Comparison of ENCODE assay signal across 9 cellular contexts in genomic region chr4:27176400-27176799, GRCh38.
DNase-seq lines count a peak whose midpoint lies in the region; ATAC-seq, FAIRE-seq and TF ChIP-seq lines count a peak whose summit lies in the region.
"Had no signal": no experiment of that assay in that cellular context is flagged by ENCODE, and none has a peak within 500 bp of the region (broad histone marks: within the 10 kb centered on the region; RNA-seq: fewer than 3 reads in every experiment).

No MANE protein-coding gene starts in this region.

- H3K9me3 Mint-ChIP-seq in astrocyte (ENCODE audit: unreplicated experiment): no peaks in the 10 kb centered on the region
- no peaks in the 10 kb centered on the region for H3K9me3 Mint-ChIP-seq in activated CD4-positive, alpha-beta memory T cell treated with anti-CD3 and anti-CD28 coated beads for 36 hours
- H3K9me3 Mint-ChIP-seq in CD4-positive, alpha-beta memory T cell: peaks cover 0 to 8% (median 3%) of the 10 kb centered on the region in 8 donors

- no peaks in the 10 kb centered on the region for H3K79me2 ChIP-seq in astrocyte (ENCODE audit: insufficient read depth, low read length)

- no peaks in the 10 kb centered on the region for H4K20me1 ChIP-seq in astrocyte (ENCODE audit: insufficient read depth, low read length)

- peak; percentile 33 for ATAC-seq in left lobe of liver
- no peak for ATAC-seq in GM18867 (IDR thresholded peaks at IDR 0.05; ENCODE audit: unreplicated experiment)
- no peak for ATAC-seq in GM21367 (IDR thresholded peaks at IDR 0.05; ENCODE audit: unreplicated experiment)

- POLR2A ChIA-PET in activated CD4-positive, alpha-beta memory T cell treated with anti-CD3 and anti-CD28 coated beads for 36 hours (lab: Charles Lee): no interaction called here
- POLR2A ChIA-PET in CD4-positive, alpha-beta memory T cell (lab: Charles Lee; ENCODE audit: partially characterized antibody): no interaction called here

- no peak for FAIRE-seq in astrocyte (lab: Jason Lieb, UNC)

- H3K36me3 Mint-ChIP-seq in astrocyte (ENCODE audit: low read depth, unreplicated experiment): no peaks in the 10 kb centered on the region
- H3K36me3 Mint-ChIP-seq in activated CD4-positive, alpha-beta memory T cell treated with anti-CD3 and anti-CD28 coated beads for 36 hours: no peaks in the 10 kb centered on the region
- no peaks in the 10 kb centered on the region for H3K36me3 Mint-ChIP-seq in CD4-positive, alpha-beta memory T cell

- H3K27ac ChIP-seq in astrocyte (ENCODE audit: low read depth, low read length): no peak overlapping the region
- no peak overlapping the region for H3K27ac ChIP-seq in CD4-positive, alpha-beta memory T cell (ENCODE audit: low read depth, low read length)

- no peaks in the 10 kb centered on the region for H3K9me3 ChIP-seq in astrocyte (ENCODE audit: insufficient read depth, low read depth, low read length)
- H3K9me3 ChIP-seq in CD4-positive, alpha-beta memory T cell (ENCODE audit: control insufficient read depth in 1 of 2, low read length in 2 of 2): no peaks in the 10 kb centered on the region

- H3K4me3 ChIP-seq in astrocyte (ENCODE audit: insufficient read depth, low read depth, low read length): no peak overlapping the region
- no peak overlapping the region for H3K4me3 ChIP-seq in CD4-positive, alpha-beta memory T cell (ENCODE audit: low read length in 2 of 2)

- TF ChIP-seq CTCF in GM12873 (IDR thresholded peaks at IDR 0.05; ENCODE audit: insufficient read depth, low read depth, low read length, missing control alignments): peak; percentile 37
- TF ChIP-seq CTCF in astrocyte (IDR thresholded peaks at IDR 0.05; ENCODE audit: insufficient read depth, low read depth, low read length): peak; percentile 51

- no peaks in the 10 kb centered on the region for H3K4me1 Mint-ChIP-seq in astrocyte (ENCODE audit: low read depth, unreplicated experiment)
- H3K4me1 Mint-ChIP-seq in activated CD4-positive, alpha-beta memory T cell treated with anti-CD3 and anti-CD28 coated beads for 36 hours (ENCODE audit: low read depth): no peaks in the 10 kb centered on the region
- no peaks in the 10 kb centered on the region for H3K4me1 Mint-ChIP-seq in CD4-positive, alpha-beta memory T cell

- H2AFZ ChIP-seq in astrocyte (ENCODE audit: low read depth, low read length): no peak overlapping the region

- no peak overlapping the region for H3K4me3 Mint-ChIP-seq in astrocyte (ENCODE audit: unreplicated experiment)
- no peak overlapping the region for H3K4me3 Mint-ChIP-seq in activated CD4-positive, alpha-beta memory T cell treated with anti-CD3 and anti-CD28 coated beads for 36 hours
- H3K4me3 Mint-ChIP-seq in CD4-positive, alpha-beta memory T cell: no peak overlapping the region
- H3K4me3 Mint-ChIP-seq: stimulated activated naive CD8-positive, alpha-beta T cell treated with anti-CD3 and anti-CD28 coated beads, Interleukin-15, Interleukin-2, amounts not matched to agents 100 ng/mL and 50 ng/mL, for 24 hours had no signal

- no peaks in the 10 kb centered on the region for H3K4me1 ChIP-seq in astrocyte (ENCODE audit: insufficient read depth, low read length)
- H3K4me1 ChIP-seq in CD4-positive, alpha-beta memory T cell (ENCODE audit: insufficient read depth, low read length): no peaks in the 10 kb centered on the region

- intact Hi-C loops in activated CD4-positive, alpha-beta memory T cell treated with anti-CD3 and anti-CD28 coated beads for 36 hours (cut with micrococcal nuclease): no loop called here
- intact Hi-C loops in CD4-positive, alpha-beta memory T cell (cut with micrococcal nuclease): no loop called here

- no peak overlapping the region for H3K27ac Mint-ChIP-seq in astrocyte (ENCODE audit: unreplicated experiment)
- no peak overlapping the region for H3K27ac Mint-ChIP-seq in activated CD4-positive, alpha-beta memory T cell treated with anti-CD3 and anti-CD28 coated beads for 36 hours
- no peak overlapping the region for H3K27ac Mint-ChIP-seq in CD4-positive, alpha-beta memory T cell
- H3K27ac Mint-ChIP-seq: stimulated activated naive CD8-positive, alpha-beta T cell treated with anti-CD3 and anti-CD28 coated beads, Interleukin-15, Interleukin-2, amounts not matched to agents 100 ng/mL and 50 ng/mL, for 24 hours had no signal

- peaks cover 2% of the 10 kb centered on the region for H3K27me3 Mint-ChIP-seq in astrocyte (ENCODE audit: low read depth, unreplicated experiment)
- H3K27me3 Mint-ChIP-seq in activated CD4-positive, alpha-beta memory T cell treated with anti-CD3 and anti-CD28 coated beads for 36 hours: no peaks in the 10 kb centered on the region
- no peaks in the 10 kb centered on the region for H3K27me3 Mint-ChIP-seq in CD4-positive, alpha-beta memory T cell

- no peaks in the 10 kb centered on the region for H3K27me3 ChIP-seq in astrocyte (ENCODE audit: insufficient read depth, low read length)
- H3K27me3 ChIP-seq in CD4-positive, alpha-beta memory T cell (ENCODE audit: insufficient read depth, low read length): no peaks in the 10 kb centered on the region

- CTCF ChIA-PET in activated CD4-positive, alpha-beta memory T cell treated with anti-CD3 and anti-CD28 coated beads for 36 hours (lab: Charles Lee): no interaction called here
- CTCF ChIA-PET in CD4-positive, alpha-beta memory T cell (lab: Charles Lee; ENCODE audit: partially characterized antibody): no interaction called here

- no peak overlapping the region for H3K4me2 ChIP-seq in astrocyte (ENCODE audit: low read length)

- DNase-seq in NCI-H1417 treated with DMSO at 0.1 percent for 48 hours (lab: John Stamatoyannopoulos, UW) (peak; percentile 39), astrocyte (ENCODE audit: low read depth) (peak; percentile 49), left lobe of liver (ENCODE audit: low spot score) (no peak)
- DNase-seq in activated CD4-positive, alpha-beta memory T cell treated with anti-CD3 and anti-CD28 coated beads for 36 hours: no peak
- no peak for DNase-seq in CD4-positive, alpha-beta memory T cell

- H3K36me3 ChIP-seq in astrocyte (ENCODE audit: insufficient read depth, low read length): no peaks in the 10 kb centered on the region
- no peaks in the 10 kb centered on the region for H3K36me3 ChIP-seq in CD4-positive, alpha-beta memory T cell (ENCODE audit: insufficient read depth, low read length)

- H3K9ac ChIP-seq in astrocyte (ENCODE audit: low read length): no peak overlapping the region

Comparison
In these comparisons a context has a peak if more than half of its experiments do, and no peak if none do; other contexts are left out.
1. DNase-seq: peak in NCI-H1417 treated with DMSO at 0.1 percent for 48 hours (single experiment) and astrocyte (single experiment); none in left lobe of liver (single experiment), activated CD4-positive, alpha-beta memory T cell treated with anti-CD3 and anti-CD28 coated beads for 36 hours (single experiment) and CD4-positive, alpha-beta memory T cell (0 of 5).